ENCODE assay signal across 11 cellular contexts in genomic region chrX:72273718-72274117, GRCh38. TPM values are rescaled to one million over a fixed set of nuclear protein-coding genes. Genes with fewer than 3 reads are reported as not detected.
DNase-seq lines count a peak whose midpoint lies in the region; ATAC-seq and TF ChIP-seq lines count a peak whose summit lies in the region.
"Had no signal": no experiment of that assay in that cellular context is flagged by ENCODE, and none has a peak within 500 bp of the region (broad histone marks: within the 10 kb centered on the region; RNA-seq: fewer than 3 reads in every experiment).

No MANE protein-coding gene starts in this region.

- no peaks in the 10 kb centered on the region for H3K36me3 ChIP-seq in breast epithelium
- H3K36me3 ChIP-seq in heart right ventricle, result peaks cover 0 to 72% (median 5%) of the 10 kb centered on the region in 9 donors

- H3K4me3 ChIP-seq in breast epithelium (peak overlapping the region in 1 of 3 donors; percentile 88), heart right ventricle (no peak overlapping the region)

- peaks cover 0 to 7% of the 10 kb centered on the region in 2 donors for H3K4me1 ChIP-seq in breast epithelium
- peaks cover 0 to 56% (median 11%) of the 10 kb centered on the region in 9 donors for H3K4me1 ChIP-seq in heart right ventricle

- intact Hi-C loops in MCF 10A (cut with micrococcal nuclease), result no loop called here
- intact Hi-C loops in breast epithelium (cut with DNase I; ENCODE audit: low total_unique reads), result no loop called here
- intact Hi-C loops in heart right ventricle (cut with DNase I), result loop anchor here in 1 of 10 donors (10.0 kb wide), 1 partner anchor 269 kb away; no protein-coding TSS in a partner anchor

- no peaks in the 10 kb centered on the region for H3K9me3 ChIP-seq in breast epithelium
- no peaks in the 10 kb centered on the region for H3K9me3 ChIP-seq in heart right ventricle

- no peak for TF ChIP-seq POLR2A in breast epithelium (IDR thresholded peaks at IDR 0.05)

- H3K4me1 Mint-ChIP-seq in MCF 10A (ENCODE audit: insufficient read depth, unreplicated experiment) (peaks cover 37% of the 10 kb centered on the region), T-cell (peaks cover 47 to 67% (median 61%) of the 10 kb centered on the region in 3 donors), chondrocyte (ENCODE audit: low read depth) (peaks cover 71% of the 10 kb centered on the region)
- H3K4me1 Mint-ChIP-seq in stimulated activated memory B cell treated with anti-CD40 and anti-IgM and Interleukin-4, amounts not matched to agents 10 μg/mL and 1 μg/mL and 100 μg/mL, for 72 hours, result peaks cover 34% of the 10 kb centered on the region

- no TSS peak for BruUV-seq in MCF 10A (replicated peaks; lab: Mats Ljungman, UMichigan)

- no peaks in the 10 kb centered on the region for H3K9me3 Mint-ChIP-seq in MCF 10A (ENCODE audit: unreplicated experiment)
- H3K9me3 Mint-ChIP-seq in T-cell, result no peaks in the 10 kb centered on the region
- no peaks in the 10 kb centered on the region for H3K9me3 Mint-ChIP-seq in chondrocyte (ENCODE audit: low read depth)
- no peaks in the 10 kb centered on the region for H3K9me3 Mint-ChIP-seq in stimulated activated memory B cell treated with anti-CD40 and anti-IgM and Interleukin-4, amounts not matched to agents 10 μg/mL and 1 μg/mL and 100 μg/mL, for 72 hours

- H3K36me3 Mint-ChIP-seq in MCF 10A (ENCODE audit: insufficient read depth, unreplicated experiment) (peaks cover 83% of the 10 kb centered on the region), T-cell (peaks cover 41% of the 10 kb centered on the region), chondrocyte (ENCODE audit: low read depth) (peaks cover 45% of the 10 kb centered on the region)
- peaks cover 44% of the 10 kb centered on the region for H3K36me3 Mint-ChIP-seq in stimulated activated memory B cell treated with anti-CD40 and anti-IgM and Interleukin-4, amounts not matched to agents 10 μg/mL and 1 μg/mL and 100 μg/mL, for 72 hours

- WGBS in heart right ventricle, 2 donors, result 90 to 96% methylated on average over 6 of the region's 6 CpGs

- peak overlapping the region; percentile 99 for H3K27ac Mint-ChIP-seq in MCF 10A (ENCODE audit: low read depth, unreplicated experiment)
- peak overlapping the region; percentile 93 for H3K27ac Mint-ChIP-seq in T-cell
- H3K27ac Mint-ChIP-seq in chondrocyte (ENCODE audit: unreplicated experiment), result peak overlapping the region; percentile 67
- peak overlapping the region; percentile 32 for H3K27ac Mint-ChIP-seq in stimulated activated memory B cell treated with anti-CD40 and anti-IgM and Interleukin-4, amounts not matched to agents 10 μg/mL and 1 μg/mL and 100 μg/mL, for 72 hours

- TF ChIP-seq CTCF in MCF 10A (IDR thresholded peaks at IDR 0.05; ENCODE audit: unreplicated experiment) (no peak), breast epithelium (IDR thresholded peaks at IDR 0.05) (no peak), chondrocyte (IDR thresholded peaks at IDR 0.05) (no peak), heart right ventricle (IDR thresholded peaks at IDR 0.05) (no peak)

- H3K27me3 ChIP-seq in breast epithelium (peaks cover 0 to 4% of the 10 kb centered on the region in 2 donors), heart right ventricle (peaks cover 0 to 9% (median 0%) of the 10 kb centered on the region in 7 donors)

- peak overlapping the region; percentile 90 for H3K4me3 Mint-ChIP-seq in MCF 10A (ENCODE audit: unreplicated experiment)
- H3K4me3 Mint-ChIP-seq in T-cell, result peak overlapping the region; percentile 88 to 89 (median 89)
- H3K4me3 Mint-ChIP-seq in chondrocyte (ENCODE audit: unreplicated experiment), result peak overlapping the region; percentile 84
- H3K4me3 Mint-ChIP-seq in stimulated activated memory B cell treated with anti-CD40 and anti-IgM and Interleukin-4, amounts not matched to agents 10 μg/mL and 1 μg/mL and 100 μg/mL, for 72 hours, result peak overlapping the region; percentile 96

- H3K27ac ChIP-seq in breast epithelium (no peak overlapping the region), heart right ventricle (no peak overlapping the region)
- H3K27ac ChIP-seq: C4-2B had no signal

- peak; percentile 32 for DNase-seq in MCF 10A (ENCODE audit: unreplicated experiment)
- DNase-seq in breast epithelium (ENCODE audit: low spot score in 2 of 2), result no peak
- DNase-seq in T-cell, result peak in 1 of 34 experiments; percentile 18
- DNase-seq in chondrocyte (ENCODE audit: low spot score), result no peak
- no peak for DNase-seq in DMS79 treated with DMSO at 0.1 percent for 48 hours (lab: John Stamatoyannopoulos, UW)
- no peak for DNase-seq in heart right ventricle
- DNase-seq: midbrain, SIG-M5 had no signal

- POLR2A ChIA-PET in MCF 10A (lab: Yijun Ruan, JAX) (interaction anchor here (1.0 to 1.2 kb wide), 3 partner anchors 10 to 267 kb away, joined by 3 read pairs; no protein-coding TSS in a partner anchor), T-cell (lab: Charles Lee) (interaction anchor here in 1 of 2 donors (0.6 kb wide), 1 partner anchor 175 kb away, joined by 7 read pairs; no protein-coding TSS in a partner anchor)

- no peak for ATAC-seq in T-cell (replicated peaks in 1 of 4)
- no peak for ATAC-seq in stimulated activated memory B cell treated with anti-CD40 and anti-IgM and Interleukin-4, amounts not matched to agents 10 μg/mL and 1 μg/mL and 100 μg/mL, for 72 hours
- no peak for ATAC-seq in GM18861 (IDR thresholded peaks at IDR 0.05; ENCODE audit: unreplicated experiment)
- ATAC-seq in heart right ventricle, result no peak

- CTCF ChIA-PET in MCF 10A (lab: Yijun Ruan, JAX), result interaction anchor here (0.8 kb wide), 1 partner anchor 8 kb away, joined by 3 read pairs; no protein-coding TSS in a partner anchor
- CTCF ChIA-PET in T-cell (lab: Charles Lee), result no interaction called here

- H3K27me3 Mint-ChIP-seq in MCF 10A (ENCODE audit: insufficient read depth, unreplicated experiment), result peaks cover 2% of the 10 kb centered on the region
- H3K27me3 Mint-ChIP-seq in T-cell, result no peaks in the 10 kb centered on the region
- no peaks in the 10 kb centered on the region for H3K27me3 Mint-ChIP-seq in chondrocyte (ENCODE audit: low read depth)
- H3K27me3 Mint-ChIP-seq in stimulated activated memory B cell treated with anti-CD40 and anti-IgM and Interleukin-4, amounts not matched to agents 10 μg/mL and 1 μg/mL and 100 μg/mL, for 72 hours, result no peaks in the 10 kb centered on the region

RNA-seq across cellular contexts. Expression of gene RPS4X, which starts 3.3 kb away (rescaled TPM):
- 1,160 and 1,731 TPM in 2 replicates for total RNA-seq in MCF 10A (2022)
- total RNA-seq in breast epithelium, result 1,000 to 10,000 TPM in 2 of 3 donors, 100 to 1,000 TPM in 1; 849 to 1,764 (median 1,655) TPM
- 1,000 to 10,000 TPM; 1,254 to 2,149 (median 1,425) TPM for total RNA-seq in T-cell
- total RNA-seq in chondrocyte, result 988 to 1,163 TPM (median 1,016 TPM) in 3 replicates
- 100 to 1,000 TPM; 404 to 657 (median 436) TPM for total RNA-seq in heart right ventricle
- polyA plus RNA-seq in heart right ventricle, result 100 to 1,000 TPM; 397 to 783 TPM

RNA-seq across cellular contexts. Expression of gene CITED1, which starts 32.0 kb away (rescaled TPM):
- total RNA-seq in MCF 10A (2022), result 0.37 and 0.72 TPM in 2 replicates
- 10 to 100 TPM in 2 of 3 donors, under 1 TPM in 1; 0.32 to 28.2 (median 24.6) TPM for total RNA-seq in breast epithelium
- total RNA-seq in T-cell, result not detected
- 0.68 to 0.77 TPM (median 0.77 TPM) in 3 replicates for total RNA-seq in chondrocyte
- total RNA-seq in heart right ventricle, result under 1 TPM in 2 of 10 donors, not detected in 8; 0.20 to 0.53 TPM
- under 1 TPM in 1 of 2 donors, not detected in 1; 0.83 TPM for polyA plus RNA-seq in heart right ventricle

RNA-seq across cellular contexts. Expression of gene ERCC6L, which starts 34.9 kb away (rescaled TPM):
- total RNA-seq in MCF 10A (2022), result 1.0 and 1.8 TPM in 2 replicates
- under 1 TPM in 2 of 3 donors, not detected in 1; 0.15 to 0.33 TPM for total RNA-seq in breast epithelium
- 1 to 10 TPM in 1 of 5 donors, under 1 TPM in 4; 0.07 to 1.1 (median 0.30) TPM for total RNA-seq in T-cell
- total RNA-seq in chondrocyte, result 0.82 to 1.9 TPM (median 0.87 TPM) in 3 replicates
- total RNA-seq in heart right ventricle, result under 1 TPM in 3 of 10 donors, not detected in 7; 0.08 to 0.23 (median 0.17) TPM
- under 1 TPM in 1 of 2 donors, not detected in 1; 0.01 TPM for polyA plus RNA-seq in heart right ventricle

Comparison
In these comparisons a context has a peak if more than half of its experiments do, and no peak if none do; other contexts are left out.
1. H3K27ac Mint-ChIP-seq: peak in every context shown above with its lines; median percentile 99 in MCF 10A; 93 in T-cell; 67 in chondrocyte; 32 in stimulated activated memory B cell treated with anti-CD40 and anti-IgM and Interleukin-4, amounts not matched to agents 10 μg/mL and 1 μg/mL and 100 μg/mL, for 72 hours.